13 cellular contexts compared by ENCODE assay signal in genomic region chr22:36536717-36537116, GRCh38. TPM values are rescaled to one million over a fixed set of nuclear protein-coding genes. Genes with fewer than 3 reads are reported as not detected.
A peak's percentile ranks its signal among the peaks of the same experiment; 100 is the strongest.
DNase-seq lines count a peak whose midpoint lies in the region; ATAC-seq and TF ChIP-seq lines count a peak whose summit lies in the region.
"Had no signal": no experiment of that assay in that cellular context is flagged by ENCODE, and none has a peak within 500 bp of the region (broad histone marks: within the 10 kb centered on the region; RNA-seq: fewer than 3 reads in every experiment).

No MANE protein-coding gene starts in this region.

- no peak overlapping the region for H3K4me3 Mint-ChIP-seq in neural progenitor cell
- H3K4me3 Mint-ChIP-seq: B cell; naive thymus-derived CD4-positive, alpha-beta T cell had no signal

- WGBS in aorta, 2 donors, result 38 to 44% methylated on average over 7 of the region's 7 CpGs

- no peak overlapping the region for H3K27ac ChIP-seq in HEK293 (ENCODE audit: extremely low read depth, low read depth, low read length)
- no peak overlapping the region for H3K27ac ChIP-seq in neural progenitor cell
- H3K27ac ChIP-seq in aorta (ENCODE audit: low read depth in 1 of 2, low read length in 2 of 2), result no peak overlapping the region
- H3K27ac ChIP-seq: lower lobe of right lung had no signal

- H3K36me3 ChIP-seq in HEK293 (ENCODE audit: control insufficient read depth in 2 of 2, insufficient read depth in 1 of 2, low read length in 2 of 2) (no peaks in the 10 kb centered on the region), neural progenitor cell (no peaks in the 10 kb centered on the region), aorta (ENCODE audit: control insufficient read depth in 1 of 2, insufficient read depth in 2 of 2, low read length in 1 of 2) (no peaks in the 10 kb centered on the region)
- H3K36me3 ChIP-seq: lower lobe of right lung had no signal

- H3K9me3 ChIP-seq in HEK293 (ENCODE audit: control insufficient read depth, insufficient read depth, low read depth, low read length) (no peaks in the 10 kb centered on the region), neural progenitor cell (ENCODE audit: low read depth) (no peaks in the 10 kb centered on the region), aorta (ENCODE audit: control insufficient read depth, low read length) (no peaks in the 10 kb centered on the region)
- H3K9me3 ChIP-seq: lower lobe of right lung had no signal

- peaks cover 3% of the 10 kb centered on the region for H3K27me3 Mint-ChIP-seq in neural progenitor cell (ENCODE audit: insufficient read depth, low read depth)

- peak; percentile 58 to 74 for DNase-seq in NCI-H187 (lab: John Stamatoyannopoulos, UW)
- peak; percentile 45 for DNase-seq in NCI-H524 treated with DMSO at 0.1 percent for 48 hours (lab: John Stamatoyannopoulos, UW)
- no peak for DNase-seq in neural progenitor cell (ENCODE audit: low spot score)
- DNase-seq in ureter (ENCODE audit: low spot score), result no peak
- DNase-seq in dedifferentiated amniotic fluid mesenchymal stem cell (ENCODE audit: extremely low spot score), result no peak
- DNase-seq in aorta, result no peak
- DNase-seq: lower lobe of right lung; naive thymus-derived CD4-positive, alpha-beta T cell; RPMI8226; T-helper 1 cell had no signal

- H3K9me3 Mint-ChIP-seq in neural progenitor cell, result peaks cover 9% of the 10 kb centered on the region

- H3K27ac Mint-ChIP-seq in neural progenitor cell, result no peak overlapping the region
- H3K27ac Mint-ChIP-seq: B cell; naive thymus-derived CD4-positive, alpha-beta T cell had no signal

- no peaks in the 10 kb centered on the region for H3K79me2 ChIP-seq in neural progenitor cell (ENCODE audit: low read depth)

- H3K4me1 Mint-ChIP-seq in neural progenitor cell, result no peaks in the 10 kb centered on the region
- H3K4me1 Mint-ChIP-seq: B cell had no signal

- H3K4me1 ChIP-seq in HEK293 (ENCODE audit: control insufficient read depth, insufficient read depth, low read length), result no peaks in the 10 kb centered on the region
- H3K4me1 ChIP-seq in neural progenitor cell, result no peaks in the 10 kb centered on the region
- no peaks in the 10 kb centered on the region for H3K4me1 ChIP-seq in aorta (ENCODE audit: control insufficient read depth in 1 of 2, insufficient read depth in 2 of 2, low read length in 2 of 2)
- H3K4me1 ChIP-seq: lower lobe of right lung had no signal

- ATAC-seq in HG03175 (IDR thresholded peaks at IDR 0.05; ENCODE audit: unreplicated experiment), result no peak
- ATAC-seq in aorta (ENCODE audit: low FRiP score), result no peak
- ATAC-seq: lower lobe of right lung; naive thymus-derived CD4-positive, alpha-beta T cell had no signal

- H3K27me3 ChIP-seq in neural progenitor cell (no peaks in the 10 kb centered on the region), aorta (ENCODE audit: control insufficient read depth in 1 of 2, insufficient read depth in 2 of 2, low read length in 1 of 2) (no peaks in the 10 kb centered on the region)

- no peaks in the 10 kb centered on the region for H3F3A ChIP-seq in neural progenitor cell (ENCODE audit: low read depth)

- H3K4me2 ChIP-seq in neural progenitor cell, result no peak overlapping the region

- H2AFZ ChIP-seq in neural progenitor cell (replicated peaks), result peak overlapping the region; percentile 72

- TF ChIP-seq CTCF in HEK293 (tag by site-specific recombination; IDR thresholded peaks at IDR 0.05) (no peak), neural progenitor cell (IDR thresholded peaks at IDR 0.05) (no peak)

- H3K4me3 ChIP-seq in HEK293 (ENCODE audit: low read depth, low read length) (no peak overlapping the region), neural progenitor cell (no peak overlapping the region), aorta (ENCODE audit: low read length in 2 of 2) (no peak overlapping the region)
- H3K4me3 ChIP-seq: lower lobe of right lung had no signal

- intact Hi-C loops in aorta (cut with DNase I), result no loop called here

- POLR2A ChIA-PET in HEK293 (lab: Yijun Ruan, JAX), result no interaction called here

- H3K36me3 Mint-ChIP-seq in neural progenitor cell, result no peaks in the 10 kb centered on the region

- CTCF ChIA-PET in HEK293 (lab: Yijun Ruan, JAX), result interaction anchor here (0.7 to 2.6 kb wide), 3 partner anchors 9 to 320 kb away, joined by 3 to 15 read pairs (median 8); no protein-coding TSS in a partner anchor

- H3K9ac ChIP-seq in neural progenitor cell, result no peak overlapping the region

- H4K20me1 ChIP-seq in neural progenitor cell (ENCODE audit: low read depth), result no peaks in the 10 kb centered on the region

TF ChIP-seq in HEK293, 187 proteins besides CTCF, POLR2A, EP300 and RAD21:
- TF ChIP-seq FEZF1 (tag by site-specific recombination; IDR thresholded peaks at IDR 0.05) (peak; percentile 67), ZFHX2 (tag by site-specific recombination; conservative IDR thresholded peaks at IDR 0.05) (peak; percentile 80), EGR2 (tag by site-specific recombination; IDR thresholded peaks at IDR 0.05; ENCODE audit: low read depth) (peak; percentile 81), MYNN (tag by site-specific recombination; IDR thresholded peaks at IDR 0.05; ENCODE audit: borderline replicate concordance) (no peak), BCL11A (tag by site-specific recombination; IDR thresholded peaks at IDR 0.05; ENCODE audit: low read depth) (no peak), ZNF221 (tag by site-specific recombination; IDR thresholded peaks at IDR 0.05; ENCODE audit: borderline replicate concordance) (no peak)

RNA-seq across cellular contexts. Expression of gene EIF3D, which starts 7.8 kb away (rescaled TPM):
- total RNA-seq in neural progenitor cell (ENCODE audit: low replicate concordance) (321 and 361 TPM in 2 replicates), ureter (169 TPM), aorta (100 to 1,000 TPM; 122 to 146 TPM)
- polyA plus RNA-seq in aorta, result 100 to 1,000 TPM; 157 to 236 TPM

RNA-seq across cellular contexts. Expression of gene FOXRED2, which starts 29.9 kb away (rescaled TPM):
- 4.7 and 10.4 TPM in 2 replicates for total RNA-seq in neural progenitor cell (ENCODE audit: low replicate concordance)
- 15.3 TPM for total RNA-seq in ureter
- 10 to 100 TPM in 1 of 2 donors, 1 to 10 TPM in 1; 4.6 to 11.1 TPM for total RNA-seq in aorta
- polyA plus RNA-seq in aorta, result 1 to 10 TPM; 1.6 to 2.5 TPM

RNA-seq across cellular contexts. Expression of gene TXN2, which starts 55.3 kb away (rescaled TPM):
- total RNA-seq in neural progenitor cell (ENCODE audit: low replicate concordance) (19.8 and 31.8 TPM in 2 replicates), ureter (88.2 TPM), aorta (10 to 100 TPM; 29.6 to 42.3 TPM)
- 10 to 100 TPM; 54.2 to 72.6 TPM for polyA plus RNA-seq in aorta

Comparison
In these comparisons a context has a peak if more than half of its experiments do, and no peak if none do; other contexts are left out.
1. DNase-seq: peak in NCI-H187 (2 of 2) and NCI-H524 treated with DMSO at 0.1 percent for 48 hours (single experiment); none in neural progenitor cell (single experiment), ureter (single experiment), dedifferentiated amniotic fluid mesenchymal stem cell (single experiment) and aorta (0 of 2).